In genomic region chr20:31861346-31862156, GRCh38 we compare ENCODE assay signal across 1 cellular context.
TF ChIP-seq lines count a peak whose summit lies in the region.

No MANE protein-coding gene starts in this region.

TF ChIP-seq in HepG2, 621 proteins besides CTCF, POLR2A, EP300 and RAD21 (continued from another document and continues in another):
- TF ChIP-seq ETV6 (CRISPR knock-in tag; conservative IDR thresholded peaks at IDR 0.05) (peak; percentile 32; the same call in 1 of the 2 replicates), TAF15 (IDR thresholded peaks at IDR 0.05; ENCODE audit: low read depth, low read length, poor library complexity, severe bottlenecking) (peak; percentile 33), NR2F6 (IDR thresholded peaks at IDR 0.05) (no peak), NR2F6 (CRISPR knock-in tag; IDR thresholded peaks at IDR 0.05) (peak; percentile 34), ZNF280D (CRISPR knock-in tag; IDR thresholded peaks at IDR 0.05) (no peak), TCF12 (IDR thresholded peaks at IDR 0.05) (no peak), TCF12 (CRISPR knock-in tag; IDR thresholded peaks at IDR 0.05) (0 out of 2 replicates have a peak, but pooled peaks have one; percentile 53), ZNF572 (CRISPR knock-in tag; IDR thresholded peaks at IDR 0.05) (0 out of 2 replicates have a peak, but pooled peaks have one; percentile 16), HNF1A (IDR thresholded peaks at IDR 0.05; ENCODE audit: low read depth) (no peak), HNF1A (CRISPR knock-in tag; IDR thresholded peaks at IDR 0.05; ENCODE audit: borderline replicate concordance) (no peak), BORCS8-MEF2B (CRISPR knock-in tag; IDR thresholded peaks at IDR 0.05) (peak; percentile 65; the same call in 1 of the 2 replicates), RXRA (CRISPR knock-in tag; IDR thresholded peaks at IDR 0.05) (peak; percentile 45; the same call in 1 of the 2 replicates), CREB1 (IDR thresholded peaks at IDR 0.05) (no peak), CREB1 (CRISPR knock-in tag; IDR thresholded peaks at IDR 0.05) (no peak), ZNF230 (CRISPR knock-in tag; IDR thresholded peaks at IDR 0.05) (0 out of 2 replicates have a peak, but pooled peaks have one; percentile 20), SIX4 (CRISPR knock-in tag; IDR thresholded peaks at IDR 0.05) (no peak), RARG (CRISPR knock-in tag; IDR thresholded peaks at IDR 0.05; ENCODE audit: low read depth) (no peak), ZNF556 (CRISPR knock-in tag; IDR thresholded peaks at IDR 0.05; ENCODE audit: borderline replicate concordance) (peak; percentile 79; the same call in 1 of the 2 replicates), MAZ (IDR thresholded peaks at IDR 0.05; ENCODE audit: borderline replicate concordance, low read depth, low read length) (peak; percentile 38; the same call in 1 of the 2 replicates), MAZ (CRISPR knock-in tag; IDR thresholded peaks at IDR 0.05; ENCODE audit: low read depth) (peak; percentile 47; the same call in 1 of the 2 replicates), NR2F1 (CRISPR knock-in tag; IDR thresholded peaks at IDR 0.05) (peak in 1 of 2 experiments; percentile 60; a peak in 2 of 4 replicates), ZNF282 (IDR thresholded peaks at IDR 0.05; ENCODE audit: partially characterized antibody) (no peak), RELA (CRISPR knock-in tag; IDR thresholded peaks at IDR 0.05) (0 out of 2 replicates have a peak, but pooled peaks have one; percentile 60), GFI1 (CRISPR knock-in tag; IDR thresholded peaks at IDR 0.05; ENCODE audit: borderline replicate concordance) (peak; percentile 75; the same call in 1 of the 2 replicates), ZGPAT (CRISPR knock-in tag; IDR thresholded peaks at IDR 0.05) (0 out of 2 replicates have a peak, but pooled peaks have one; percentile 16), ONECUT2 (CRISPR knock-in tag; IDR thresholded peaks at IDR 0.05) (no peak), ETV5 (CRISPR knock-in tag; IDR thresholded peaks at IDR 0.05; ENCODE audit: borderline replicate concordance) (no peak; the same call in 1 of the 2 replicates), IRF9 (CRISPR knock-in tag; IDR thresholded peaks at IDR 0.05; ENCODE audit: borderline replicate concordance) (peak; percentile 63; the same call in 1 of the 2 replicates), TCF7L2 (IDR thresholded peaks at IDR 0.05; ENCODE audit: low read depth, low read length) (no peak), BCL3 (CRISPR knock-in tag; IDR thresholded peaks at IDR 0.05) (0 out of 2 replicates have a peak, but pooled peaks have one; percentile 32), NFATC3 (CRISPR knock-in tag; IDR thresholded peaks at IDR 0.05) (no peak), ZNF879 (CRISPR knock-in tag; IDR thresholded peaks at IDR 0.05) (0 out of 2 replicates have a peak, but pooled peaks have one; percentile 41), ZBTB3 (CRISPR knock-in tag; IDR thresholded peaks at IDR 0.05; ENCODE audit: borderline replicate concordance, low read depth) (0 out of 2 replicates have a peak, but pooled peaks have one; percentile 40), HOXA9 (CRISPR knock-in tag; IDR thresholded peaks at IDR 0.05; ENCODE audit: borderline replicate concordance) (no peak), TFAP4 (IDR thresholded peaks at IDR 0.05; ENCODE audit: borderline replicate concordance, low read depth) (peak; percentile 66; the same call in 1 of the 2 replicates), ZNF501 (CRISPR knock-in tag; IDR thresholded peaks at IDR 0.05) (peak; percentile 46; the same call in 1 of the 2 replicates), ZBTB38 (CRISPR knock-in tag; IDR thresholded peaks at IDR 0.05) (0 out of 2 replicates have a peak, but pooled peaks have one; percentile 10), RBM22 (optimal IDR thresholded peaks at IDR 0.05; ENCODE audit: low read length) (no peak), RCOR2 (CRISPR knock-in tag; IDR thresholded peaks at IDR 0.05) (no peak), SSRP1 (CRISPR knock-in tag; IDR thresholded peaks at IDR 0.05) (no peak), SIX1 (CRISPR knock-in tag; IDR thresholded peaks at IDR 0.05; ENCODE audit: borderline replicate concordance) (no peak), SMARCC2 (IDR thresholded peaks at IDR 0.05) (no peak)
- TF ChIP-seq, protein P1, sequence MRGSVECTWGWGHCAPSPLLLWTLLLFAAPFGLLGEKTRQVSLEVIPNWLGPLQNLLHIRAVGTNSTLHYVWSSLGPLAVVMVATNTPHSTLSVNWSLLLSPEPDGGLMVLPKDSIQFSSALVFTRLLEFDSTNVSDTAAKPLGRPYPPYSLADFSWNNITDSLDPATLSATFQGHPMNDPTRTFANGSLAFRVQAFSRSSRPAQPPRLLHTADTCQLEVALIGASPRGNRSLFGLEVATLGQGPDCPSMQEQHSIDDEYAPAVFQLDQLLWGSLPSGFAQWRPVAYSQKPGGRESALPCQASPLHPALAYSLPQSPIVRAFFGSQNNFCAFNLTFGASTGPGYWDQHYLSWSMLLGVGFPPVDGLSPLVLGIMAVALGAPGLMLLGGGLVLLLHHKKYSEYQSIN (CRISPR knock-in tag; IDR thresholded peaks at IDR 0.05; ENCODE audit: borderline replicate concordance) = no peak
- TF ChIP-seq, protein P2, sequence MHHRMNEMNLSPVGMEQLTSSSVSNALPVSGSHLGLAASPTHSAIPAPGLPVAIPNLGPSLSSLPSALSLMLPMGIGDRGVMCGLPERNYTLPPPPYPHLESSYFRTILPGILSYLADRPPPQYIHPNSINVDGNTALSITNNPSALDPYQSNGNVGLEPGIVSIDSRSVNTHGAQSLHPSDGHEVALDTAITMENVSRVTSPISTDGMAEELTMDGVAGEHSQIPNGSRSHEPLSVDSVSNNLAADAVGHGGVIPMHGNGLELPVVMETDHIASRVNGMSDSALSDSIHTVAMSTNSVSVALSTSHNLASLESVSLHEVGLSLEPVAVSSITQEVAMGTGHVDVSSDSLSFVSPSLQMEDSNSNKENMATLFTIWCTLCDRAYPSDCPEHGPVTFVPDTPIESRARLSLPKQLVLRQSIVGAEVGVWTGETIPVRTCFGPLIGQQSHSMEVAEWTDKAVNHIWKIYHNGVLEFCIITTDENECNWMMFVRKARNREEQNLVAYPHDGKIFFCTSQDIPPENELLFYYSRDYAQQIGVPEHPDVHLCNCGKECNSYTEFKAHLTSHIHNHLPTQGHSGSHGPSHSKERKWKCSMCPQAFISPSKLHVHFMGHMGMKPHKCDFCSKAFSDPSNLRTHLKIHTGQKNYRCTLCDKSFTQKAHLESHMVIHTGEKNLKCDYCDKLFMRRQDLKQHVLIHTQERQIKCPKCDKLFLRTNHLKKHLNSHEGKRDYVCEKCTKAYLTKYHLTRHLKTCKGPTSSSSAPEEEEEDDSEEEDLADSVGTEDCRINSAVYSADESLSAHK (CRISPR knock-in tag; IDR thresholded peaks at IDR 0.05; ENCODE audit: borderline replicate concordance) = no peak
- TF ChIP-seq, protein P3, sequence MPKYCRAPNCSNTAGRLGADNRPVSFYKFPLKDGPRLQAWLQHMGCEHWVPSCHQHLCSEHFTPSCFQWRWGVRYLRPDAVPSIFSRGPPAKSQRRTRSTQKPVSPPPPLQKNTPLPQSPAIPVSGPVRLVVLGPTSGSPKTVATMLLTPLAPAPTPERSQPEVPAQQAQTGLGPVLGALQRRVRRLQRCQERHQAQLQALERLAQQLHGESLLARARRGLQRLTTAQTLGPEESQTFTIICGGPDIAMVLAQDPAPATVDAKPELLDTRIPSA (CRISPR knock-in tag; IDR thresholded peaks at IDR 0.05; ENCODE audit: borderline replicate concordance) = 0 out of 2 replicates have a peak, but pooled peaks have one; percentile 36
- TF ChIP-seq, protein P4, sequence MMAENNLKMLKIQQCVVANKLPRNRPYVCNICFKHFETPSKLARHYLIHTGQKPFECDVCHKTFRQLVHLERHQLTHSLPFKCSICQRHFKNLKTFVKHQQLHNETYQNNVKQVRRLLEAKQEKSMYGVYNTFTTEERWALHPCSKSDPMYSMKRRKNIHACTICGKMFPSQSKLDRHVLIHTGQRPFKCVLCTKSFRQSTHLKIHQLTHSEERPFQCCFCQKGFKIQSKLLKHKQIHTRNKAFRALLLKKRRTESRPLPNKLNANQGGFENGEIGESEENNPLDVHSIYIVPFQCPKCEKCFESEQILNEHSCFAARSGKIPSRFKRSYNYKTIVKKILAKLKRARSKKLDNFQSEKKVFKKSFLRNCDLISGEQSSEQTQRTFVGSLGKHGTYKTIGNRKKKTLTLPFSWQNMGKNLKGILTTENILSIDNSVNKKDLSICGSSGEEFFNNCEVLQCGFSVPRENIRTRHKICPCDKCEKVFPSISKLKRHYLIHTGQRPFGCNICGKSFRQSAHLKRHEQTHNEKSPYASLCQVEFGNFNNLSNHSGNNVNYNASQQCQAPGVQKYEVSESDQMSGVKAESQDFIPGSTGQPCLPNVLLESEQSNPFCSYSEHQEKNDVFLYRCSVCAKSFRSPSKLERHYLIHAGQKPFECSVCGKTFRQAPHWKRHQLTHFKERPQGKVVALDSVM (CRISPR knock-in tag; IDR thresholded peaks at IDR 0.05) = peak; percentile 88
